8 cellular contexts compared by ENCODE assay signal in the genomic region with DNA sequence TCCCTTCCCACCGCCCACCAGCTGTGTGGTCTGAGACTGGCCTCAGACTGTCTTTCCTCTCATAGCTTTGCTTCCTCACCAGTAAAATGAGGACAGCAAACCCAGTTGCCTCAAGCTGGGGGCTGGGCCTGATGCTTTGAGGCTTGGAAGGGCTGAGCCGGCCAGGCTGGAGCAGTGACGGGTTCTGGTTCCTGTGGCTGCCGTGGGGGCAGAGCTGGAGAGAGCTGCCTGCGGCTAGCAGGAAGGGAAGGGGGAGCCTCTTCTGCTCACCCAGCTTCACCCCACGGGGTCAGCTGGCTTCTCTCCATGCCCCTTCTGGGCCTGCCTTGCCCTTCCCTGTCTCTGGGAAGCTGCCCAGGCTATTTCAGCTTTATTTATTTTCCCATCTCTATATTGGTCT. TPM values are rescaled to one million over a fixed set of nuclear protein-coding genes. Genes with fewer than 3 reads are reported as not detected.
DNase-seq lines count a peak whose midpoint lies in the region; ATAC-seq and TF ChIP-seq lines count a peak whose summit lies in the region.

No MANE protein-coding gene starts in this region.

- peak overlapping the region; percentile 67 to 98 (median 85) for H3K4me2 ChIP-seq in BLaER1 treated with 17β-estradiol and CSF1 and Interleukin-3, amounts not matched to agents 10 nM and 100 nM
- H3K4me2 ChIP-seq in Karpas-422 (ENCODE audit: low read depth, low read length, poor library complexity, severe bottlenecking), result no peak overlapping the region

- peaks cover 71 to 100% (median 97%) of the 10 kb centered on the region in 10 experiments for H3K4me1 ChIP-seq in BLaER1 treated with 17β-estradiol and CSF1 and Interleukin-3, amounts not matched to agents 10 nM and 100 nM
- H3K4me1 ChIP-seq in SJCRH30 (peaks cover 24% of the 10 kb centered on the region), Karpas-422 (ENCODE audit: low read length) (peaks cover 10% of the 10 kb centered on the region)

- H3K27ac ChIP-seq in BLaER1 treated with 17β-estradiol and CSF1 and Interleukin-3, amounts not matched to agents 10 nM and 100 nM, result peak overlapping the region; percentile 43 to 99 (median 76); a peak in 21 of 22 replicates
- peak overlapping the region; percentile 17; the same call in 1 of the 2 replicates for H3K27ac ChIP-seq in SJCRH30
- no peak overlapping the region for H3K27ac ChIP-seq in Karpas-422 (ENCODE audit: low read length)

- H3K79me2 ChIP-seq in Karpas-422 (ENCODE audit: low read length), result peaks cover 7% of the 10 kb centered on the region

- H2AFZ ChIP-seq in Karpas-422 (ENCODE audit: low read length), result no peak overlapping the region

- H3K4me3 ChIP-seq in BLaER1 treated with 17β-estradiol and CSF1 and Interleukin-3, amounts not matched to agents 10 nM and 100 nM, result no peak overlapping the region
- no peak overlapping the region for H3K4me3 ChIP-seq in SJCRH30
- no peak overlapping the region for H3K4me3 ChIP-seq in Karpas-422 (ENCODE audit: low read length)

- ATAC-seq in natural killer cell (peak; percentile 69 to 87 (median 76)), HG03571 (IDR thresholded peaks at IDR 0.05; ENCODE audit: unreplicated experiment) (no peak)

- H3K36me3 ChIP-seq in BLaER1 treated with 17β-estradiol and CSF1 and Interleukin-3, amounts not matched to agents 10 nM and 100 nM, result peaks cover 39 to 94% (median 80%) of the 10 kb centered on the region in 11 experiments
- H3K36me3 ChIP-seq in SJCRH30 (peaks cover 5% of the 10 kb centered on the region; the same call in 1 of the 2 replicates), Karpas-422 (ENCODE audit: insufficient read depth, low read length) (peaks cover 23% of the 10 kb centered on the region; the same call in 1 of the 2 replicates)

- H3K9ac ChIP-seq in BLaER1 treated with 17β-estradiol and CSF1 and Interleukin-3, amounts not matched to agents 10 nM and 100 nM, result peak overlapping the region; percentile 26 to 71 (median 63); a peak in 21 of 22 replicates
- H3K9ac ChIP-seq in Karpas-422 (ENCODE audit: low read length), result no peak overlapping the region

- intact Hi-C loops in dendritic cell treated with granulocyte-macrophage colony-stimulating factor and Interleukin-4, amounts not matched to agents 40 ng/mL and 50 ng/mL, for 4 days (cut with micrococcal nuclease), result no loop called here
- intact Hi-C loops in natural killer cell (cut with micrococcal nuclease), result no loop called here

- H3K9me3 ChIP-seq in BLaER1 treated with 17β-estradiol and CSF1 and Interleukin-3, amounts not matched to agents 10 nM and 100 nM (replicated peaks in 1 of 11), result no peaks in the 10 kb centered on the region
- H3K9me3 ChIP-seq in SJCRH30 (replicated peaks), result no peaks in the 10 kb centered on the region
- H3K9me3 ChIP-seq in Karpas-422 (ENCODE audit: low read length), result no peaks in the 10 kb centered on the region

- peaks cover 0 to 77% (median 14%) of the 10 kb centered on the region in 11 experiments; a peak in 13 of 22 replicates for H4K20me1 ChIP-seq in BLaER1 treated with 17β-estradiol and CSF1 and Interleukin-3, amounts not matched to agents 10 nM and 100 nM
- 0 out of 2 replicates have a peak, but pooled peaks cover 8% of the 10 kb centered on the region for H4K20me1 ChIP-seq in Karpas-422 (ENCODE audit: insufficient read depth, low read depth, low read length)

- H3K27me3 ChIP-seq in BLaER1 treated with 17β-estradiol and CSF1 and Interleukin-3, amounts not matched to agents 10 nM and 100 nM, result no peaks in the 10 kb centered on the region
- no peaks in the 10 kb centered on the region for H3K27me3 ChIP-seq in SJCRH30
- no peaks in the 10 kb centered on the region for H3K27me3 ChIP-seq in Karpas-422 (ENCODE audit: low read length)

- H3K4me1 Mint-ChIP-seq in dendritic cell treated with granulocyte-macrophage colony-stimulating factor and Interleukin-4, amounts not matched to agents 40 ng/mL and 50 ng/mL, for 4 days (ENCODE audit: low read depth), result peaks cover 89% of the 10 kb centered on the region
- peaks cover 77 to 90% of the 10 kb centered on the region in 2 donors for H3K4me1 Mint-ChIP-seq in natural killer cell

- no peaks in the 10 kb centered on the region for H3K27me3 Mint-ChIP-seq in dendritic cell treated with granulocyte-macrophage colony-stimulating factor and Interleukin-4, amounts not matched to agents 40 ng/mL and 50 ng/mL, for 4 days
- H3K27me3 Mint-ChIP-seq in natural killer cell (ENCODE audit: low read depth in 2 of 2), result no peaks in the 10 kb centered on the region

- TF ChIP-seq CTCF in natural killer cell (IDR thresholded peaks at IDR 0.05), result no peak

- no peaks in the 10 kb centered on the region for H3K9me2 ChIP-seq in Karpas-422 (replicated peaks; ENCODE audit: insufficient read depth, low read length)

- DNase-seq in SJCRH30, result peak in 1 of 2 experiments; percentile 20
- DNase-seq in natural killer cell, result peak; percentile 61
- DNase-seq in Karpas-422, result no peak
- no peak for DNase-seq in NCI-H2107 treated with DMSO at 0.1 percent for 48 hours (lab: John Stamatoyannopoulos, UW; ENCODE audit: unreplicated experiment)
- no peak for DNase-seq in OCI-M2 (lab: John Stamatoyannopoulos, UW; ENCODE audit: unreplicated experiment)

- H3K27ac Mint-ChIP-seq in dendritic cell treated with granulocyte-macrophage colony-stimulating factor and Interleukin-4, amounts not matched to agents 40 ng/mL and 50 ng/mL, for 4 days, result peak overlapping the region; percentile 84
- peak overlapping the region; percentile 90 to 92 for H3K27ac Mint-ChIP-seq in natural killer cell

- H3K9me3 Mint-ChIP-seq in dendritic cell treated with granulocyte-macrophage colony-stimulating factor and Interleukin-4, amounts not matched to agents 40 ng/mL and 50 ng/mL, for 4 days, result no peaks in the 10 kb centered on the region
- no peaks in the 10 kb centered on the region for H3K9me3 Mint-ChIP-seq in natural killer cell

- peaks cover 100% of the 10 kb centered on the region for H3K36me3 Mint-ChIP-seq in dendritic cell treated with granulocyte-macrophage colony-stimulating factor and Interleukin-4, amounts not matched to agents 40 ng/mL and 50 ng/mL, for 4 days (ENCODE audit: low read depth)
- H3K36me3 Mint-ChIP-seq in natural killer cell, result no peaks in the 10 kb centered on the region

- H3K4me3 Mint-ChIP-seq in dendritic cell treated with granulocyte-macrophage colony-stimulating factor and Interleukin-4, amounts not matched to agents 40 ng/mL and 50 ng/mL, for 4 days, result no peak overlapping the region
- H3K4me3 Mint-ChIP-seq in natural killer cell, result peak overlapping the region; percentile 70

RNA-seq across cellular contexts. Expression of a gene that starts 23.8 kb away (rescaled TPM):
- total RNA-seq in SJCRH30 (2014; rRNA removed; shearing (Covaris generic)), result 36.7 and 38.8 TPM in 2 replicates
- 100 to 1,000 TPM; 293 to 363 (median 340) TPM for total RNA-seq in natural killer cell
- total RNA-seq in Karpas-422 (2014; rRNA removed; shearing (Covaris generic); ENCODE audit: low replicate concordance), result 59.3 and 85.0 TPM in 2 replicates

RNA-seq across cellular contexts. Expression of a gene that starts 40.1 kb away (rescaled TPM):
- 2,556 and 2,769 TPM in 2 replicates for total RNA-seq in SJCRH30 (2014; rRNA removed; shearing (Covaris generic))
- 100 to 1,000 TPM; 752 to 934 (median 923) TPM for total RNA-seq in natural killer cell
- total RNA-seq in Karpas-422 (2014; rRNA removed; shearing (Covaris generic); ENCODE audit: low replicate concordance), result 2,394 and 2,712 TPM in 2 replicates
